ENCODE assay signal across 9 cellular contexts in the genomic region with DNA sequence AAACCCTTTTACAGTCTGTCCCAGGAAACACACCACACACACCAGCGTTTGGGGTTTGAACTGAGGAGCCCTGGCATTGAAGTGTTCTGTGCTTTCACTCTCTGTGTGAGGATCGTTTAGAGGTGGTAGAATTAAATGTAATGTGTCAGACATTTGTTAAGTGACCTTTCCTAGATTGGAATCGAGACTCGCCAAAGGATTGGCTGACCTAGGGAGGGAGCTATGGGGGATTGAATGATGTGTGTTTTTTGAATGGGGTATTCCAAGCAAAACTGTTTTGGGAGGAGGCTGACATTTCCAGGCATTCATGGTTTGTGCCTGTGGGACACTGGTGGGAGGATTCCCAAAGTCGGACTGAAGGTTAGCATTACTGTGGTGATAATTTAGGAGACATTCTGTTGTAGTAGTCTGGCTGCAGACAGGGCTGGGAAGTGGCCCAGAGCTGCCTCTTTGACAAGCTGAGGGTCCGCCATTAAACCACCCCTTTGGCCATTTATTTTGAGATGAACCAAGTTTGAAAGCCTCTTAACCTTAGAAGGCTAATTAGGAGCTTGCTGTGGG. TPM values are rescaled to one million over a fixed set of nuclear protein-coding genes. Genes with fewer than 3 reads are reported as not detected.
DNase-seq lines count a peak whose midpoint lies in the region; ATAC-seq, FAIRE-seq and TF ChIP-seq lines count a peak whose summit lies in the region.
"Had no signal": no experiment of that assay in that cellular context is flagged by ENCODE, and none has a peak within 500 bp of the region (broad histone marks: within the 10 kb centered on the region; RNA-seq: fewer than 3 reads in every experiment).

No MANE protein-coding gene starts in this region.

- H3K36me3 ChIP-seq in astrocyte (ENCODE audit: insufficient read depth, low read length), result peaks cover 2% of the 10 kb centered on the region

- H3K4me3 ChIP-seq in astrocyte (ENCODE audit: insufficient read depth, low read depth, low read length) (peak overlapping the region; percentile 81), iPS-11a (ENCODE audit: low read depth, low read length) (peak overlapping the region; percentile 82), skin epidermis (peak overlapping the region; percentile 1 to 83 (median 72))

- H3K4me1 Mint-ChIP-seq in HFFc6 (ENCODE audit: low read depth) (peaks cover 56% of the 10 kb centered on the region), astrocyte (ENCODE audit: low read depth, unreplicated experiment) (peaks cover 47% of the 10 kb centered on the region)

- peak overlapping the region; percentile 79 for H3K27ac Mint-ChIP-seq in HFFc6
- H3K27ac Mint-ChIP-seq in astrocyte (ENCODE audit: unreplicated experiment), result peak overlapping the region; percentile 89

- no peak for DNase-seq in HFFc6
- DNase-seq in astrocyte (ENCODE audit: low read depth), result no peak
- DNase-seq in H4 (ENCODE audit: low spot score), result no peak
- no peak for DNase-seq in NCI-H2171 treated with DMSO at 0.1 percent for 48 hours (lab: John Stamatoyannopoulos, UW)
- DNase-seq: MM.1S had no signal

- H3K9me3 Mint-ChIP-seq in HFFc6 (no peaks in the 10 kb centered on the region), astrocyte (ENCODE audit: unreplicated experiment) (peaks cover 3% of the 10 kb centered on the region)

- H3K27me3 Mint-ChIP-seq in HFFc6 (ENCODE audit: insufficient read depth), result no peaks in the 10 kb centered on the region; the same call in 1 of the 2 replicates
- no peaks in the 10 kb centered on the region for H3K27me3 Mint-ChIP-seq in astrocyte (ENCODE audit: low read depth, unreplicated experiment)

- TF ChIP-seq CTCF in HFFc6 (IDR thresholded peaks at IDR 0.05) (no peak), astrocyte (IDR thresholded peaks at IDR 0.05; ENCODE audit: insufficient read depth, low read depth, low read length) (no peak)

- peaks cover 66% of the 10 kb centered on the region for H3K79me2 ChIP-seq in astrocyte (ENCODE audit: insufficient read depth, low read length)

- H3K4me1 ChIP-seq in astrocyte (ENCODE audit: insufficient read depth, low read length), result peaks cover 47% of the 10 kb centered on the region

- no peaks in the 10 kb centered on the region for H3K9me3 ChIP-seq in astrocyte (ENCODE audit: insufficient read depth, low read depth, low read length)

- H3K36me3 Mint-ChIP-seq in HFFc6 (ENCODE audit: low read depth) (peaks cover 30% of the 10 kb centered on the region), astrocyte (ENCODE audit: low read depth, unreplicated experiment) (peaks cover 2% of the 10 kb centered on the region)

- peak overlapping the region; percentile 98 for H3K4me2 ChIP-seq in astrocyte (ENCODE audit: low read length)

- H2AFZ ChIP-seq in astrocyte (ENCODE audit: low read depth, low read length), result no peak overlapping the region

- H3K4me3 Mint-ChIP-seq in HFFc6 (peak overlapping the region; percentile 94), astrocyte (ENCODE audit: unreplicated experiment) (peak overlapping the region; percentile 87)

- ATAC-seq in HG02981 (IDR thresholded peaks at IDR 0.05; ENCODE audit: unreplicated experiment), result no peak
- ATAC-seq in GM21515 (IDR thresholded peaks at IDR 0.05; ENCODE audit: unreplicated experiment), result no peak

- no peak for FAIRE-seq in astrocyte (lab: Jason Lieb, UNC)

- H3K9ac ChIP-seq in astrocyte (ENCODE audit: low read length), result peak overlapping the region; percentile 97

- H3K27me3 ChIP-seq in astrocyte (ENCODE audit: insufficient read depth, low read length), result no peaks in the 10 kb centered on the region

- H4K20me1 ChIP-seq in astrocyte (ENCODE audit: insufficient read depth, low read length), result peaks cover 45% of the 10 kb centered on the region

- H3K27ac ChIP-seq in astrocyte (ENCODE audit: low read depth, low read length) (peak overlapping the region; percentile 92), skin epidermis (peak overlapping the region in 20 of 21 experiments; percentile 11 to 94 (median 85))

RNA-seq across cellular contexts. Expression of a gene that starts 1.7 kb away (rescaled TPM):
- 100 to 1,000 TPM; 214 to 254 (median 236) TPM for total RNA-seq in HFFc6 (2021; fragmentation: NEBNext Ultra II Directional; extraction: Animal tissue kit (Norgen Biotek cat#: 25700))
- total RNA-seq in astrocyte, result 95.7 TPM in 2 replicates
- total RNA-seq in H4 (2014; rRNA removed; shearing (Covaris generic)), result 51.0 and 58.5 TPM in 2 replicates
